17 cellular contexts compared by ENCODE assay signal in the genomic region with DNA sequence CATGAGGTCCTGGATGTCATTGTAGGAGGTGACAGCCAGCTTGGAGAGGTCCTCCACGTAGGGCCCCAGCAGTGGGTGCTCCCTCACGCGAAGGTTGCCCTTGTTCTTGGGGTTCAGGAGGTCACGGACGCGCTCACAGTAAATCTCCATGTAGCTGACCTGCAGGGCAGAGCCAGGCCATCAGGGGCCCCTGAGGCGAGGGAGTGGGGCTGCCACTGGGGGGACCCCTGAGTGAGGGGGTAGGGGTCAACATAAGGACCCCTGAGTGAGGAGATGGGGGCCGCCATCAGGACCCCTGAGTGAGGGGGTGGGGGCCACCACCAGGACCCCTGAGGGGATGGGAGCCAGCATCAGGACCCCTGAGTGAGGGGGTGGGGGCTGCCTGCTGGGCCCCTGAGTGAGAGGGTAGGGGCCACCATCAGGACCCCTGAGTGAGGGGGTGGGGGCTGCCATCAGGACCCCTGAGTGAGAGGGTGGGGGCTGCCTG. TPM values are rescaled to one million over a fixed set of nuclear protein-coding genes. Genes with fewer than 3 reads are reported as not detected.
A peak's percentile ranks its signal among the peaks of the same experiment; 100 is the strongest.
DNase-seq lines count a peak whose midpoint lies in the region; ATAC-seq lines count a peak whose summit lies in the region.
"Had no signal": no experiment of that assay in that cellular context is flagged by ENCODE, and none has a peak within 500 bp of the region (broad histone marks: within the 10 kb centered on the region; RNA-seq: fewer than 3 reads in every experiment).

No MANE protein-coding gene starts in this region.

- no peak overlapping the region for H3K4ac ChIP-seq in neuronal stem cell (ENCODE audit: low read length)

- peaks cover 26% of the 10 kb centered on the region for H3K79me1 ChIP-seq in neuronal stem cell (ENCODE audit: low read depth, low read length)

- H3K9me3 ChIP-seq in neuronal stem cell (replicated peaks in 1 of 2; ENCODE audit: control insufficient read depth in 2 of 2, insufficient read depth in 1 of 2, low read depth in 1 of 2, low read length in 2 of 2) (no peaks in the 10 kb centered on the region), aorta (ENCODE audit: control insufficient read depth, low read length) (no peaks in the 10 kb centered on the region)

- no peak overlapping the region for H3K23ac ChIP-seq in neuronal stem cell (ENCODE audit: low read depth, low read length, poor library complexity)

- no peak overlapping the region for H3K27ac ChIP-seq in neuronal stem cell (replicated peaks; ENCODE audit: low read length)
- no peak overlapping the region for H3K27ac ChIP-seq in aorta (ENCODE audit: low read depth in 1 of 2, low read length in 2 of 2)
- H3K27ac ChIP-seq: GM23248, SK-N-MC had no signal

- H3K36me3 ChIP-seq in neuronal stem cell (replicated peaks in 1 of 2; ENCODE audit: control insufficient read depth in 2 of 2, insufficient read depth in 2 of 2, low read length in 2 of 2), result peaks cover 48 to 63% of the 10 kb centered on the region in 2 donors
- no peaks in the 10 kb centered on the region for H3K36me3 ChIP-seq in aorta (ENCODE audit: control insufficient read depth in 1 of 2, insufficient read depth in 2 of 2, low read length in 1 of 2)
- peaks cover 15% of the 10 kb centered on the region for H3K36me3 ChIP-seq in H7 (replicated peaks; ENCODE audit: control insufficient read depth, insufficient read depth, low read length)

- no peak overlapping the region for H2BK5ac ChIP-seq in neuronal stem cell (ENCODE audit: low read length)

- H3K27me3 ChIP-seq in neuronal stem cell (ENCODE audit: control insufficient read depth in 3 of 3, insufficient read depth in 3 of 3, low read depth in 1 of 3, low read length in 3 of 3) (no peaks in the 10 kb centered on the region), aorta (ENCODE audit: control insufficient read depth in 1 of 2, insufficient read depth in 2 of 2, low read length in 1 of 2) (no peaks in the 10 kb centered on the region), H7 (ENCODE audit: control insufficient read depth, insufficient read depth, low read length) (no peaks in the 10 kb centered on the region)

- no peak overlapping the region for H2AFZ ChIP-seq in neuronal stem cell (ENCODE audit: low read length)
- H2AFZ ChIP-seq: GM23248 had no signal

- WGBS in neuronal stem cell (ENCODE audit: extremely low coverage in 2 of 2, insufficient read length in 2 of 2, insufficient replicate concordance in 1 of 2), 2 donors, result no CpG with 5 or more reads among the region's 8 CpGs
- WGBS in aorta, 2 donors, result 89 to 90% methylated on average over 7 to 8 of the region's 8 CpGs

- peak overlapping the region; percentile 8 for H3K14ac ChIP-seq in neuronal stem cell (ENCODE audit: low read length)

- no peak for ATAC-seq in Right ventricle myocardium superior (ENCODE audit: poor library complexity)
- peak; percentile 60 for ATAC-seq in aorta (ENCODE audit: low FRiP score)
- ATAC-seq: GM12878, PC-3 had no signal

- no peak overlapping the region for H4K91ac ChIP-seq in neuronal stem cell (ENCODE audit: low read depth, low read length, poor library complexity)

- no peak overlapping the region for H2BK15ac ChIP-seq in neuronal stem cell (ENCODE audit: low read length)

- no peak overlapping the region for H2BK12ac ChIP-seq in neuronal stem cell (ENCODE audit: low read length)

- H4K8ac ChIP-seq in neuronal stem cell (ENCODE audit: low read depth, low read length), result no peak overlapping the region

- H3K9ac ChIP-seq in neuronal stem cell (ENCODE audit: low read depth, low read length, poor library complexity), result peak overlapping the region; percentile 60
- H3K9ac ChIP-seq: GM23248 had no signal

- H2AK5ac ChIP-seq in neuronal stem cell (ENCODE audit: low read depth, low read length), result no peak overlapping the region

- H2BK120ac ChIP-seq in neuronal stem cell (ENCODE audit: low read depth, low read length), result no peak overlapping the region

- no peaks in the 10 kb centered on the region for H3K4me1 ChIP-seq in neuronal stem cell (ENCODE audit: control insufficient read depth in 2 of 2, insufficient read depth in 1 of 2, low read depth in 1 of 2, low read length in 2 of 2)
- H3K4me1 ChIP-seq in aorta (ENCODE audit: control insufficient read depth in 1 of 2, insufficient read depth in 2 of 2, low read length in 2 of 2), result no peaks in the 10 kb centered on the region

- intact Hi-C loops in Right ventricle myocardium superior (cut with DNase I), result no loop called here
- intact Hi-C loops in aorta (cut with DNase I), result no loop called here

- DNase-seq in activated effector memory CD4-positive, alpha-beta T cell treated with anti-CD3 and anti-CD28 coated beads, Interleukin-2, amount 50 U/mL, for 16 hours, result peak; percentile 59
- DNase-seq in activated effector memory CD4-positive, alpha-beta T cell treated with Interleukin-2 at 50 U/mL for 16 hours, result no peak
- DNase-seq in Right ventricle myocardium superior (peak; percentile 29), neuronal stem cell (ENCODE audit: low spot score) (no peak), aorta (peak; percentile 40 to 69), OCI-M2 (lab: John Stamatoyannopoulos, UW; ENCODE audit: unreplicated experiment) (no peak), H7 (no peak), SW480 (ENCODE audit: low spot score) (no peak)
- DNase-seq: Calu3; CD4-positive, CD25-positive, alpha-beta regulatory T cell; GM23248; NCI-H1436 treated with DMSO at 0.1 percent for 48 hours; NCI-H226; NCI-H526; PC-3 had no signal

- no peak overlapping the region for H3K4me2 ChIP-seq in neuronal stem cell (ENCODE audit: insufficient read depth, low read length, poor library complexity, severe bottlenecking)

- peak overlapping the region; percentile 19 for H3K18ac ChIP-seq in neuronal stem cell (ENCODE audit: low read length)

- H3K4me3 ChIP-seq in neuronal stem cell (ENCODE audit: low read length in 2 of 2) (no peak overlapping the region), aorta (ENCODE audit: low read length in 2 of 2) (no peak overlapping the region), H7 (ENCODE audit: insufficient read depth, low read depth, low read length) (no peak overlapping the region)
- H3K4me3 ChIP-seq: GM12878, GM23248, SK-N-MC had no signal

RNA-seq across cellular contexts. Expression of gene KIF1A, which starts 33.6 kb away (rescaled TPM):
- total RNA-seq in Right ventricle myocardium superior (0.65 TPM), aorta (under 1 TPM; 0.72 to 0.78 TPM)
- polyA plus RNA-seq in neuronal stem cell (2013, experiment 1 of 2), result 32.5 TPM
- polyA plus RNA-seq in neuronal stem cell (2013, experiment 2 of 2), result 33.9 TPM
- under 1 TPM in 1 of 2 donors, not detected in 1; 0.25 TPM for polyA plus RNA-seq in aorta
- total RNA-seq in H7 (2014; rRNA removed; shearing (Covaris generic)), result 46.8 and 51.6 TPM in 2 replicates
- total RNA-seq: CD4-positive, CD25-positive, alpha-beta regulatory T cell; PC-3 had no signal
- polyA plus RNA-seq: CD4-positive, CD25-positive, alpha-beta regulatory T cell had no signal

Comparison
In these comparisons a context has a peak if more than half of its experiments do, and no peak if none do; other contexts are left out.
1. DNase-seq: peak in activated effector memory CD4-positive, alpha-beta T cell treated with anti-CD3 and anti-CD28 coated beads, Interleukin-2, amount 50 U/mL, for 16 hours (single experiment), Right ventricle myocardium superior (single experiment) and aorta (2 of 2); none in activated effector memory CD4-positive, alpha-beta T cell treated with Interleukin-2 at 50 U/mL for 16 hours (single experiment), neuronal stem cell (single experiment), OCI-M2 (single experiment), H7 (single experiment) and SW480 (single experiment).
2. RNA of gene KIF1A, which starts 33.6 kb away (total RNA-seq): 46.8 to 51.6 TPM in H7; 0.72 to 0.78 TPM in aorta and 0.65 TPM in Right ventricle myocardium superior (single experiment); every median in the first group is over 10 times any median in the second.